ENCODE assay signal across 25 cellular contexts in genomic region chr4:73922317-73922716, GRCh38. TPM values are rescaled to one million over a fixed set of nuclear protein-coding genes. Genes with fewer than 3 reads are reported as not detected.
DNase-seq lines count a peak whose midpoint lies in the region; ATAC-seq, FAIRE-seq and TF ChIP-seq lines count a peak whose summit lies in the region.
"Had no signal": no experiment of that assay in that cellular context is flagged by ENCODE, and none has a peak within 500 bp of the region (broad histone marks: within the 10 kb centered on the region; RNA-seq: fewer than 3 reads in every experiment).

No MANE protein-coding gene starts in this region.

- H3K4me2 ChIP-seq in GM23248 (ENCODE audit: unreplicated experiment): peak overlapping the region; percentile 20
- H3K4me2 ChIP-seq in K562 (ENCODE audit: insufficient read depth, low read length): no peak overlapping the region

- H3K27me3 Mint-ChIP-seq in activated T-cell treated with anti-CD3 and anti-CD28 coated beads, Interleukin-2, amount 50 U/mL, for 4 hours (ENCODE audit: low read depth): no peaks in the 10 kb centered on the region
- H3K27me3 Mint-ChIP-seq: CD8-positive, alpha-beta memory T cell; IgD-negative memory B cell had no signal

- no peaks in the 10 kb centered on the region for H3K9me3 ChIP-seq in GM23248 (ENCODE audit: low read depth)
- no peaks in the 10 kb centered on the region for H3K9me3 ChIP-seq in Panc1 (ENCODE audit: control insufficient read depth, insufficient read depth, low read depth, low read length)
- H3K9me3 ChIP-seq in K562 (replicated peaks; ENCODE audit: control insufficient read depth, insufficient read depth, low read depth, low read length): no peaks in the 10 kb centered on the region
- H3K9me3 ChIP-seq: BE2C had no signal

- no peaks in the 10 kb centered on the region for H4K20me1 ChIP-seq in GM23248 (ENCODE audit: insufficient read depth)
- no peaks in the 10 kb centered on the region for H4K20me1 ChIP-seq in K562 (replicated peaks; ENCODE audit: control insufficient read depth, insufficient read depth, low read length)

- intact Hi-C loops in Panc1 (cut with micrococcal nuclease; ENCODE audit: unreplicated experiment) (loop anchor here (2.0 to 5.0 kb wide), 2 partner anchors 260 to 330 kb away; no protein-coding TSS in a partner anchor), K562 (cut with micrococcal nuclease) (loop anchor here (2.0 to 5.0 kb wide), 4 partner anchors 54 to 210 kb away; partner anchors contain the start of genes CXCL1 and CXCL3)

- ATAC-seq in Panc1: no peak
- no peak for ATAC-seq in K562
- ATAC-seq in GM18870 (IDR thresholded peaks at IDR 0.05; ENCODE audit: unreplicated experiment): no peak
- ATAC-seq in HG03469 (IDR thresholded peaks at IDR 0.05; ENCODE audit: unreplicated experiment): no peak
- no peak for ATAC-seq in activated T-cell treated with anti-CD3 and anti-CD28 coated beads, Interleukin-2, amount 50 U/mL, for 4 hours
- ATAC-seq: GM12878, HCT116, HepG2 had no signal

- no peaks in the 10 kb centered on the region for H3K4me1 Mint-ChIP-seq in activated T-cell treated with anti-CD3 and anti-CD28 coated beads, Interleukin-2, amount 50 U/mL, for 4 hours (ENCODE audit: low read depth)
- H3K4me1 Mint-ChIP-seq: CD4-positive, CD25-positive, alpha-beta regulatory T cell; CD8-positive, alpha-beta memory T cell; IgD-negative memory B cell had no signal

- no peak overlapping the region for H3K4me3 ChIP-seq in GM23248
- no peak overlapping the region for H3K4me3 ChIP-seq in Panc1 (ENCODE audit: low read depth in 2 of 2, low read length in 2 of 2)
- no peak overlapping the region for H3K4me3 ChIP-seq in K562
- H3K4me3 ChIP-seq: GM12878 had no signal

- FAIRE-seq in K562 (lab: Jason Lieb, UNC): no peak
- FAIRE-seq: GM12878, HepG2 had no signal

- no peak overlapping the region for H3K4me3 Mint-ChIP-seq in activated T-cell treated with anti-CD3 and anti-CD28 coated beads, Interleukin-2, amount 50 U/mL, for 4 hours
- H3K4me3 Mint-ChIP-seq: CD4-positive, CD25-positive, alpha-beta regulatory T cell; CD8-positive, alpha-beta memory T cell; IgD-negative memory B cell had no signal

- TF ChIP-seq CTCF in Panc1 (IDR thresholded peaks at IDR 0.05) (no peak), K562 (IDR thresholded peaks at IDR 0.05 in 2 of 3, conservative IDR thresholded peaks at IDR 0.05 in 1 of 3; ENCODE audit: insufficient read depth in 2 of 3, low read depth in 1 of 3, low read length in 3 of 3) (no peak)

- no peak overlapping the region for H3K9ac ChIP-seq in GM23248
- no peak overlapping the region for H3K9ac ChIP-seq in K562 (ENCODE audit: insufficient read depth in 1 of 2, low read depth in 2 of 2, low read length in 2 of 2)

- DNase-seq in GM23248 (no peak), Panc1 (ENCODE audit: low read depth, low spot score) (no peak), K562 (ENCODE audit: extremely low read depth in 1 of 4, low spot score in 3 of 4) (no peak), NCI-H1105 (lab: John Stamatoyannopoulos, UW) (no peak)
- DNase-seq in activated T-cell treated with anti-CD3 and anti-CD28 coated beads, Interleukin-2, amount 50 U/mL, for 4 hours: no peak
- DNase-seq: 8988T; ACHN; BE2C; C1 segment of cervical spinal cord; CD4-positive, CD25-positive, alpha-beta regulatory T cell; CD8-positive, alpha-beta memory T cell; COR-L47; DMS 273 treated with DMSO at 0.1 percent for 48 hours; DMS53; DND-41; EL; GOT3; H7 had no signal

- peaks cover 12% of the 10 kb centered on the region; the same call in 1 of the 2 replicates for H3F3A ChIP-seq in GM23248 (ENCODE audit: insufficient read depth)

- H3K36me3 ChIP-seq in GM23248 (ENCODE audit: low read depth) (no peaks in the 10 kb centered on the region), Panc1 (ENCODE audit: control insufficient read depth, insufficient read depth, low read length) (no peaks in the 10 kb centered on the region), K562 (ENCODE audit: control insufficient read depth, insufficient read depth, low read length) (no peaks in the 10 kb centered on the region)
- H3K36me3 ChIP-seq: BE2C had no signal

- H3K27ac ChIP-seq in GM23248: no peak overlapping the region
- peak overlapping the region; percentile 34; the same call in 1 of the 2 replicates for H3K27ac ChIP-seq in Panc1 (ENCODE audit: low read length)
- no peak overlapping the region for H3K27ac ChIP-seq in K562 (ENCODE audit: extremely low read depth, low read depth, low read length)

- TF ChIP-seq EP300 in K562 (IDR thresholded peaks at IDR 0.05; ENCODE audit: low read length): no peak

- no peak for TF ChIP-seq RAD21 in K562 (CRISPR knock-in tag; conservative IDR thresholded peaks at IDR 0.05 in 1 of 2, IDR thresholded peaks at IDR 0.05 in 1 of 2)

- H3K4me1 ChIP-seq in GM23248 (ENCODE audit: insufficient read depth) (peaks cover 22% of the 10 kb centered on the region), Panc1 (ENCODE audit: control insufficient read depth, insufficient read depth, low read length) (peaks cover 5% of the 10 kb centered on the region; the same call in 1 of the 2 replicates), K562 (replicated peaks in 1 of 2; ENCODE audit: control insufficient read depth in 2 of 2, insufficient read depth in 2 of 2, low read length in 2 of 2) (no peaks in the 10 kb centered on the region; a peak in 1 of 5 replicates)
- H3K4me1 ChIP-seq: BE2C had no signal

- CTCF ChIA-PET in Panc1 (lab: Charles Lee) (interaction anchor here (0.7 kb wide), 1 partner anchor 476 kb away, joined by 6 read pairs; no protein-coding TSS in a partner anchor), K562 (lab: Yijun Ruan, JAX; ENCODE audit: low intra/inter-chr PET ratio) (no interaction called here)

- H3K9me1 ChIP-seq in K562 (ENCODE audit: control insufficient read depth, insufficient read depth, low read length): no peaks in the 10 kb centered on the region

- H3K9me2 ChIP-seq in GM23248 (ENCODE audit: insufficient read depth): no peaks in the 10 kb centered on the region

- POLR2A ChIA-PET in Panc1 (lab: Charles Lee) (no interaction called here), K562 (lab: Yijun Ruan, JAX) (no interaction called here)

- H3K27me3 ChIP-seq in GM23248 (replicated peaks; ENCODE audit: insufficient read depth) (no peaks in the 10 kb centered on the region), Panc1 (ENCODE audit: control insufficient read depth, insufficient read depth, low read length) (no peaks in the 10 kb centered on the region), K562 (ENCODE audit: control insufficient read depth in 2 of 2, insufficient read depth in 2 of 2, low read length in 2 of 2) (no peaks in the 10 kb centered on the region)
- H3K27me3 ChIP-seq: BE2C had no signal

- BruUV-seq in Panc1 (replicated peaks; lab: Mats Ljungman, UMichigan) (no TSS peak), K562 (replicated peaks; lab: Mats Ljungman, UMichigan) (no TSS peak)

- no peak for TF ChIP-seq POLR2A in K562 (conservative IDR thresholded peaks at IDR 0.05)

- no peaks in the 10 kb centered on the region for H3K9me3 Mint-ChIP-seq in activated T-cell treated with anti-CD3 and anti-CD28 coated beads, Interleukin-2, amount 50 U/mL, for 4 hours

- no peak overlapping the region for H2AFZ ChIP-seq in GM23248
- no peak overlapping the region for H2AFZ ChIP-seq in K562 (ENCODE audit: low read depth, low read length)

- in situ Hi-C loops in GM23248 (cut with MboI): loop anchor here (10.0 kb wide), 1 partner anchor 328 kb away; no protein-coding TSS in a partner anchor
- in situ Hi-C loops in Panc1 (cut with HindIII; ENCODE audit: low pct_unique_long_range_greater_than_20kb, low sequenced_read_pairs): no loop called here
- in situ Hi-C loops in K562 (cut with MboI): no loop called here

- H3K36me3 Mint-ChIP-seq in activated T-cell treated with anti-CD3 and anti-CD28 coated beads, Interleukin-2, amount 50 U/mL, for 4 hours (ENCODE audit: insufficient read depth): no peaks in the 10 kb centered on the region
- H3K36me3 Mint-ChIP-seq: CD4-positive, CD25-positive, alpha-beta regulatory T cell; CD8-positive, alpha-beta memory T cell; IgD-negative memory B cell had no signal

- H3K79me2 ChIP-seq in GM23248 (ENCODE audit: insufficient read depth) (no peaks in the 10 kb centered on the region), K562 (ENCODE audit: control insufficient read depth, insufficient read depth, low read length) (no peaks in the 10 kb centered on the region)

RNA-seq across cellular contexts. Expression of gene CXCL1, which starts 53.1 kb away (rescaled TPM):
- 12.9 and 14.8 TPM in 2 replicates for total RNA-seq in GM23248 (2014; rRNA removed; shearing (Covaris generic))
- polyA plus RNA-seq in GM23248 (2016; fragmentation: Nextera tagmentation; extraction: Ambion mirVana) (12.6 and 13.9 TPM in 2 replicates), K562 (2011; rRNA removed) (0.20 and 0.71 TPM in 2 replicates), K562 (2014; fragmentation: Illumina TruSeq; extraction: Trizol) (0.25 and 0.34 TPM in 2 replicates), K562 (2014; fragmentation: Nextera tagmentation; extraction: Ambion mirVana) (under 1 TPM in 1 of 2 experiments, not detected in 1; 0.07 TPM), K562 (2014; rRNA removed) (0.17 TPM in 1 of 2 replicates, not detected in the other)
- total RNA-seq in Panc1 (2021; ENCODE audit: unreplicated experiment) (12.8 TPM), K562 (2014; rRNA removed) (2.2 TPM in 1 of 2 replicates, not detected in the other), K562 (2014; rRNA removed; fragmentation: Illumina TruSeq; extraction: Trizol) (0.22 and 0.29 TPM in 2 replicates), K562 (2015; rRNA removed; fragmentation: Illumina TruSeq; extraction: Trizol) (not detected in 2 replicates), K562 (2021) (0.22 TPM in 1 of 2 replicates, not detected in the other)
- 21.1 TPM for polyA plus RNA-seq in Panc1 (2012; ENCODE audit: insufficient read length)
- total RNA-seq in K562 (2011; cell fraction: chromatin; rRNA removed; ENCODE audit: low replicate concordance): 0.28 TPM in 1 of 2 replicates, not detected in the other
- total RNA-seq in K562 (2011; cell fraction: nucleolus; rRNA removed): 0.33 and 0.53 TPM in 2 replicates
- total RNA-seq in K562 (2011; cell fraction: nucleoplasm; rRNA removed): 0.37 and 1.4 TPM in 2 replicates
- 0.63 TPM in 1 of 2 replicates, not detected in the other for polyA plus RNA-seq in K562 (2011; cell fraction: cytosol; rRNA removed)
- 0.25 and 1.6 TPM in 2 replicates for polyA plus RNA-seq in K562 (2011; cell fraction: nucleus; rRNA removed)
- polyA plus RNA-seq in K562 (2012): 0.21 and 0.42 TPM in 2 replicates
- 0.39 TPM in 1 of 2 replicates, not detected in the other for polyA minus RNA-seq in K562 (2011; rRNA and poly(A)+ RNA removed)
- not detected in 2 replicates for polyA minus RNA-seq in K562 (2011; cell fraction: cytosol; rRNA and poly(A)+ RNA removed)
- polyA minus RNA-seq in K562 (2011; cell fraction: nucleus; rRNA and poly(A)+ RNA removed): 0.33 TPM in 1 of 2 replicates, not detected in the other
- total RNA-seq in activated T-cell treated with anti-CD3 and anti-CD28 coated beads, Interleukin-2, amount 50 U/mL, for 4 hours: not detected
- total RNA-seq: CD4-positive, CD25-positive, alpha-beta regulatory T cell; CD8-positive, alpha-beta memory T cell; G401; GM12878; H7 had no signal
- polyA plus RNA-seq: CD4-positive, CD25-positive, alpha-beta regulatory T cell; CD8-positive, alpha-beta memory T cell; GM12878; HepG2; IgD-negative memory B cell had no signal

RNA-seq across cellular contexts. Expression of gene PF4, which starts 59.5 kb away (rescaled TPM):
- not detected in 2 replicates for total RNA-seq in GM23248 (2014; rRNA removed; shearing (Covaris generic))
- polyA plus RNA-seq in GM23248 (2016; fragmentation: Nextera tagmentation; extraction: Ambion mirVana) (not detected in 2 replicates), K562 (2011; rRNA removed) (not detected in 2 replicates), K562 (2014; fragmentation: Illumina TruSeq; extraction: Trizol) (not detected in 2 replicates), K562 (2014; fragmentation: Nextera tagmentation; extraction: Ambion mirVana) (under 1 TPM in 1 of 2 experiments, not detected in 1; 0.11 TPM), K562 (2014; rRNA removed) (not detected in 2 replicates)
- total RNA-seq in Panc1 (2021; ENCODE audit: unreplicated experiment) (not detected), K562 (2014; rRNA removed) (not detected in 2 replicates), K562 (2014; rRNA removed; fragmentation: Illumina TruSeq; extraction: Trizol) (not detected in 2 replicates), K562 (2015; rRNA removed; fragmentation: Illumina TruSeq; extraction: Trizol) (not detected in 2 replicates), K562 (2021) (not detected in 2 replicates)
- not detected for polyA plus RNA-seq in Panc1 (2012; ENCODE audit: insufficient read length)
- total RNA-seq in K562 (2011; cell fraction: chromatin; rRNA removed; ENCODE audit: low replicate concordance): not detected in 2 replicates
- not detected in 2 replicates for total RNA-seq in K562 (2011; cell fraction: nucleolus; rRNA removed)
- not detected in 2 replicates for total RNA-seq in K562 (2011; cell fraction: nucleoplasm; rRNA removed)
- not detected in 2 replicates for polyA plus RNA-seq in K562 (2011; cell fraction: cytosol; rRNA removed)
- not detected in 2 replicates for polyA plus RNA-seq in K562 (2011; cell fraction: nucleus; rRNA removed)
- not detected in 2 replicates for polyA plus RNA-seq in K562 (2012)
- polyA minus RNA-seq in K562 (2011; rRNA and poly(A)+ RNA removed): not detected in 2 replicates
- not detected in 2 replicates for polyA minus RNA-seq in K562 (2011; cell fraction: cytosol; rRNA and poly(A)+ RNA removed)
- not detected in 2 replicates for polyA minus RNA-seq in K562 (2011; cell fraction: nucleus; rRNA and poly(A)+ RNA removed)
- total RNA-seq in activated T-cell treated with anti-CD3 and anti-CD28 coated beads, Interleukin-2, amount 50 U/mL, for 4 hours: not detected
- total RNA-seq: CD8-positive, alpha-beta memory T cell; G401; GM12878; H7; HepG2 had no signal
- polyA plus RNA-seq: CD4-positive, CD25-positive, alpha-beta regulatory T cell; CD8-positive, alpha-beta memory T cell; GM12878; HepG2 had no signal
